ENCODE assay signal across 17 cellular contexts in genomic region chr12:40138526-40138925, GRCh38. TPM values are rescaled to one million over a fixed set of nuclear protein-coding genes. Genes with fewer than 3 reads are reported as not detected.
A peak's percentile ranks its signal among the peaks of the same experiment; 100 is the strongest.
DNase-seq lines count a peak whose midpoint lies in the region; ATAC-seq and TF ChIP-seq lines count a peak whose summit lies in the region.
"Had no signal": no experiment of that assay in that cellular context is flagged by ENCODE, and none has a peak within 500 bp of the region (broad histone marks: within the 10 kb centered on the region; RNA-seq: fewer than 3 reads in every experiment).

No MANE protein-coding gene starts in this region.

- H3K9me3 Mint-ChIP-seq in central memory CD8-positive, alpha-beta T cell = no peaks in the 10 kb centered on the region
- H3K9me3 Mint-ChIP-seq: GM23338 had no signal

- H3K4me2 ChIP-seq in mammary epithelial cell (ENCODE audit: insufficient read depth, low read depth, low read length) = no peak overlapping the region
- H3K4me2 ChIP-seq: BLaER1, GM23338 had no signal

- no peak overlapping the region for H3K27ac ChIP-seq in mammary epithelial cell (ENCODE audit: insufficient read depth, low read depth, low read length)
- H3K27ac ChIP-seq in breast epithelium = no peak overlapping the region
- no peak overlapping the region for H3K27ac ChIP-seq in foreskin keratinocyte
- H3K27ac ChIP-seq: BLaER1, HL-60 had no signal

- no peaks in the 10 kb centered on the region for H3K9me3 ChIP-seq in mammary epithelial cell (replicated peaks; ENCODE audit: insufficient read depth, low read length)
- no peaks in the 10 kb centered on the region for H3K9me3 ChIP-seq in breast epithelium
- H3K9me3 ChIP-seq: BLaER1 had no signal

- H3K4me3 ChIP-seq in mammary epithelial cell (replicated peaks in 1 of 3; ENCODE audit: insufficient read depth in 1 of 3, low read depth in 2 of 3, low read length in 3 of 3) = no peak overlapping the region
- no peak overlapping the region for H3K4me3 ChIP-seq in breast epithelium
- no peak overlapping the region for H3K4me3 ChIP-seq in lower leg skin (ENCODE audit: low read depth, poor library complexity, severe bottlenecking)
- H3K4me3 ChIP-seq: BLaER1, GM23338 had no signal

- no TSS peak for BruUV-seq in mammary epithelial cell (replicated peaks; lab: Mats Ljungman, UMichigan)

- H3K36me3 ChIP-seq in mammary epithelial cell (ENCODE audit: insufficient read depth, low read length) = no peaks in the 10 kb centered on the region
- H3K36me3 ChIP-seq in breast epithelium = no peaks in the 10 kb centered on the region
- H3K36me3 ChIP-seq: BLaER1 had no signal

- CTCF ChIA-PET in mammary epithelial cell (lab: Charles Lee; ENCODE audit: low non-redundant PET) = no interaction called here

- no peak overlapping the region for H3K4me3 Mint-ChIP-seq in central memory CD8-positive, alpha-beta T cell
- H3K4me3 Mint-ChIP-seq: CD14-positive monocyte; CD4-positive, alpha-beta memory T cell; GM23338 had no signal

- H3K27ac Mint-ChIP-seq in central memory CD8-positive, alpha-beta T cell (ENCODE audit: low read depth) = peak overlapping the region; percentile 2
- H3K27ac Mint-ChIP-seq: GM23338 had no signal

- H2AFZ ChIP-seq in mammary epithelial cell (ENCODE audit: low read depth, low read length) = peak overlapping the region; percentile 42
- H2AFZ ChIP-seq: GM23338 had no signal

- no peaks in the 10 kb centered on the region for H3K36me3 Mint-ChIP-seq in central memory CD8-positive, alpha-beta T cell (ENCODE audit: insufficient read depth)
- H3K36me3 Mint-ChIP-seq: CD4-positive, alpha-beta memory T cell had no signal

- TF ChIP-seq CTCF in mammary epithelial cell (conservative IDR thresholded peaks at IDR 0.05 in 1 of 2, IDR thresholded peaks at IDR 0.05 in 1 of 2; ENCODE audit: extremely low read depth in 1 of 2, insufficient read depth in 1 of 2, low read depth in 1 of 2, low read length in 2 of 2) = no peak
- no peak for TF ChIP-seq CTCF in breast epithelium (IDR thresholded peaks at IDR 0.05)
- no peak for TF ChIP-seq CTCF in foreskin keratinocyte (conservative IDR thresholded peaks at IDR 0.05)
- no peak for TF ChIP-seq CTCF in lower leg skin (IDR thresholded peaks at IDR 0.05)

- intact Hi-C loops in mammary epithelial cell (cut with micrococcal nuclease) (no loop called here), breast epithelium (cut with DNase I; ENCODE audit: low total_unique reads) (no loop called here), lower leg skin (cut with DNase I; ENCODE audit: low total_unique reads) (no loop called here)

- H3K9ac ChIP-seq in mammary epithelial cell (ENCODE audit: insufficient read depth, low read length) = no peak overlapping the region
- H3K9ac ChIP-seq: BLaER1 had no signal

- in situ Hi-C loops in mammary epithelial cell (cut with MboI; ENCODE audit: low sequenced_read_pairs in 2 of 2) = no loop called here

- H3K27me3 ChIP-seq in mammary epithelial cell (ENCODE audit: insufficient read depth, low read length) (no peaks in the 10 kb centered on the region), breast epithelium (no peaks in the 10 kb centered on the region), foreskin keratinocyte (no peaks in the 10 kb centered on the region)
- H3K27me3 ChIP-seq: BLaER1 had no signal

- H3K4me1 Mint-ChIP-seq in central memory CD8-positive, alpha-beta T cell = no peaks in the 10 kb centered on the region
- H3K4me1 Mint-ChIP-seq: GM23338 had no signal

- WGBS in mammary epithelial cell (ENCODE audit: low coverage, missing lambda C conversion rate) = 100% methylated on average over 1 of the region's 2 CpGs
- WGBS in lower leg skin, 2 donors = 75 to 87% methylated on average over 2 of the region's 2 CpGs

- no peaks in the 10 kb centered on the region for H3K79me2 ChIP-seq in mammary epithelial cell (ENCODE audit: insufficient read depth, low read length)

- DNase-seq in mammary epithelial cell = peak; percentile 33
- no peak for DNase-seq in breast epithelium (ENCODE audit: low spot score in 2 of 2)
- DNase-seq in central memory CD8-positive, alpha-beta T cell (ENCODE audit: low spot score in 2 of 2) = no peak
- DNase-seq in foreskin keratinocyte = peak; percentile 37 to 61
- no peak for DNase-seq in lower leg skin (ENCODE audit: low spot score in 2 of 2)
- no peak for DNase-seq in activated CD4-positive, CD25-positive, alpha-beta regulatory T cell (lab: John Stamatoyannopoulos, UW)
- DNase-seq in KG1 (lab: John Stamatoyannopoulos, UW) = no peak
- DNase-seq: 8988T; CD4-positive, alpha-beta memory T cell; DMS153; DMS79; GDM1; HCEC 1CT had no signal

- H3K27me3 Mint-ChIP-seq in central memory CD8-positive, alpha-beta T cell = peaks cover 4% of the 10 kb centered on the region

- H4K20me1 ChIP-seq in mammary epithelial cell (ENCODE audit: insufficient read depth, low read length) = no peaks in the 10 kb centered on the region
- H4K20me1 ChIP-seq: BLaER1 had no signal

- no peak for ATAC-seq in central memory CD8-positive, alpha-beta T cell (replicated peaks; ENCODE audit: extremely low read depth, poor library complexity, severe bottlenecking)
- ATAC-seq in foreskin keratinocyte = no peak
- ATAC-seq: GM23338 had no signal

- dilution Hi-C loops in mammary epithelial cell (cut with HindIII; ENCODE audit: low sequenced_read_pairs) = no loop called here

- TF ChIP-seq POLR2A in breast epithelium (IDR thresholded peaks at IDR 0.05) (no peak), lower leg skin (IDR thresholded peaks at IDR 0.05) (no peak)

- H3K4me1 ChIP-seq in mammary epithelial cell (ENCODE audit: insufficient read depth, low read length) = peaks cover 19% of the 10 kb centered on the region
- H3K4me1 ChIP-seq in breast epithelium = no peaks in the 10 kb centered on the region
- peaks cover 18% of the 10 kb centered on the region for H3K4me1 ChIP-seq in foreskin keratinocyte

RNA-seq across cellular contexts. Expression of gene SLC2A13, which starts 32.6 kb away (rescaled TPM):
- total RNA-seq in mammary epithelial cell = 10 to 100 TPM in 1 of 2 donors, 1 to 10 TPM in 1; 4.8 to 10.7 TPM
- polyA plus RNA-seq in mammary epithelial cell = 1.7 TPM
- 12.5 TPM for polyA minus RNA-seq in mammary epithelial cell
- 10 to 100 TPM; 17.1 to 32.2 (median 22.0) TPM for total RNA-seq in breast epithelium
- total RNA-seq in foreskin keratinocyte = 1.9 and 2.3 TPM in 2 replicates
- polyA plus RNA-seq in foreskin keratinocyte = 0.39 and 0.46 TPM in 2 replicates
- total RNA-seq in lower leg skin = 10 to 100 TPM in 3 of 4 donors, 1 to 10 TPM in 1; 9.2 to 15.2 (median 13.9) TPM

Comparison
In these comparisons a context has a peak if more than half of its experiments do, and no peak if none do; other contexts are left out.
1. DNase-seq: peak in mammary epithelial cell (single experiment) and foreskin keratinocyte (2 of 2); none in breast epithelium (0 of 2), central memory CD8-positive, alpha-beta T cell (0 of 2), lower leg skin (0 of 2), activated CD4-positive, CD25-positive, alpha-beta regulatory T cell (0 of 4) and KG1 (single experiment).